In genomic region chr10:102919237-102919959, GRCh38 we compare ENCODE assay signal across 8 cellular contexts. TPM values are rescaled to one million over a fixed set of nuclear protein-coding genes. Genes with fewer than 3 reads are reported as not detected.
A peak's percentile ranks its signal among the peaks of the same experiment; 100 is the strongest.
DNase-seq lines count a peak whose midpoint lies in the region; ATAC-seq, FAIRE-seq and TF ChIP-seq lines count a peak whose summit lies in the region.

No MANE protein-coding gene starts in this region.

- SMC1A ChIA-PET in GM12878 (lab: Charles Lee; ENCODE audit: uncharacterized antibody, unreplicated experiment), result interaction anchor here (1.3 to 15.0 kb wide), 4 partner anchors 150 to 327 kb away, joined by 3 to 164 read pairs (median 29); partner anchors contain the start of gene RPEL1

- TF ChIP-seq POLR2A in GM12878 (IDR thresholded peaks at IDR 0.05; ENCODE audit: low read depth, low read length), result no peak; the same call in 1 of the 2 replicates

- no peak overlapping the region for H2AFZ ChIP-seq in Karpas-422 (ENCODE audit: low read length)
- H2AFZ ChIP-seq in GM12878 (ENCODE audit: control insufficient read depth, low read depth, low read length), result peak overlapping the region; percentile 99

- H3K4me1 ChIP-seq in CD4-positive, CD25-positive, alpha-beta regulatory T cell (ENCODE audit: control insufficient read depth, insufficient read depth, low read length, poor library complexity, severe bottlenecking), result peaks cover 53% of the 10 kb centered on the region
- H3K4me1 ChIP-seq in Karpas-422 (ENCODE audit: low read length) (peaks cover 39% of the 10 kb centered on the region), GM12878 (ENCODE audit: control insufficient read depth, insufficient read depth, low read length) (peaks cover 16% of the 10 kb centered on the region), kidney (ENCODE audit: control insufficient read depth in 1 of 2, insufficient read depth in 1 of 2, low read depth in 1 of 2, low read length in 2 of 2) (peaks cover 4 to 14% of the 10 kb centered on the region in 2 donors)

- POLR2A ChIA-PET in GM12878 (lab: Charles Lee), result no interaction called here

- RAD21 ChIA-PET in GM12878 (lab: Charles Lee; ENCODE audit: unreplicated experiment), result interaction anchor here (1.3 to 4.1 kb wide), 3 partner anchors 129 to 150 kb away, joined by 4 to 49 read pairs (median 30); no protein-coding TSS in a partner anchor

- H3K27ac ChIP-seq in CD4-positive, CD25-positive, alpha-beta regulatory T cell (ENCODE audit: insufficient read depth, low read length, poor library complexity, severe bottlenecking), result no peak overlapping the region
- H3K27ac ChIP-seq in Karpas-422 (ENCODE audit: low read length) (no peak overlapping the region), GM12878 (ENCODE audit: control insufficient read depth, insufficient read depth) (peak overlapping the region; percentile 72; the same call in 1 of the 2 replicates), kidney (ENCODE audit: low read depth in 2 of 2, low read length in 2 of 2) (no peak overlapping the region)

- in situ Hi-C loops in GM12878 (cut with MboI), result loop anchor here (5.0 kb wide), 2 partner anchors 148 to 323 kb away; no protein-coding TSS in a partner anchor

- H3K4me1 Mint-ChIP-seq in CD4-positive, CD25-positive, alpha-beta regulatory T cell, result peaks cover 21 to 78% (median 53%) of the 10 kb centered on the region in 4 donors
- peaks cover 62% of the 10 kb centered on the region for H3K4me1 Mint-ChIP-seq in stimulated activated memory B cell treated with anti-CD40 and anti-IgM and Interleukin-4, amounts not matched to agents 10 μg/mL and 1 μg/mL and 100 μg/mL, for 72 hours

- no peaks in the 10 kb centered on the region for H4K20me1 ChIP-seq in Karpas-422 (ENCODE audit: insufficient read depth, low read depth, low read length)
- no peaks in the 10 kb centered on the region for H4K20me1 ChIP-seq in GM12878 (ENCODE audit: control insufficient read depth, insufficient read depth)

- H3K27me3 Mint-ChIP-seq in CD4-positive, CD25-positive, alpha-beta regulatory T cell, result peaks cover 20% of the 10 kb centered on the region
- H3K27me3 Mint-ChIP-seq in stimulated activated memory B cell treated with anti-CD40 and anti-IgM and Interleukin-4, amounts not matched to agents 10 μg/mL and 1 μg/mL and 100 μg/mL, for 72 hours, result peaks cover 17% of the 10 kb centered on the region

- H3K4me3 ChIP-seq in CD4-positive, CD25-positive, alpha-beta regulatory T cell (ENCODE audit: low read depth, low read length), result peak overlapping the region; percentile 61
- H3K4me3 ChIP-seq in Karpas-422 (ENCODE audit: low read length) (peak overlapping the region; percentile 90), GM12878 (peak overlapping the region; percentile 92), kidney (ENCODE audit: low read length in 2 of 2) (peak overlapping the region; percentile 77 to 89)

- intact Hi-C loops in GM12878 (cut with micrococcal nuclease; ENCODE audit: unreplicated experiment) (loop anchor here (5.0 kb wide), 1 partner anchor 133 kb away; no protein-coding TSS in a partner anchor), kidney (cut with DNase I) (loop anchor here (5.0 to 10.0 kb wide), 2 partner anchors 148 to 325 kb away; partner anchors contain the start of gene RPEL1)

- no peaks in the 10 kb centered on the region for H3K79me2 ChIP-seq in Karpas-422 (ENCODE audit: low read length)
- H3K79me2 ChIP-seq in GM12878 (ENCODE audit: control insufficient read depth, insufficient read depth, low read length), result peaks cover 4% of the 10 kb centered on the region

- no peak for TF ChIP-seq EP300 in GM12878 (IDR thresholded peaks at IDR 0.05; ENCODE audit: borderline replicate concordance in 1 of 2, control insufficient read depth in 1 of 2, low read depth in 2 of 2, low read length in 2 of 2)

- peak overlapping the region in 2 of 3 donors; percentile 26 to 60 for H3K27ac Mint-ChIP-seq in CD4-positive, CD25-positive, alpha-beta regulatory T cell
- H3K27ac Mint-ChIP-seq in stimulated activated memory B cell treated with anti-CD40 and anti-IgM and Interleukin-4, amounts not matched to agents 10 μg/mL and 1 μg/mL and 100 μg/mL, for 72 hours, result peak overlapping the region; percentile 93

- TF ChIP-seq RAD21 in GM12878 (IDR thresholded peaks at IDR 0.05; ENCODE audit: insufficient read depth, low read depth, low read length), result no peak

- H3K9ac ChIP-seq in Karpas-422 (ENCODE audit: low read length) (peak overlapping the region; percentile 89), GM12878 (ENCODE audit: control insufficient read depth, insufficient read depth, low read length) (peak overlapping the region; percentile 77; the same call in 1 of the 2 replicates), kidney (ENCODE audit: low read length in 2 of 2) (peak overlapping the region; percentile 34 to 78)

- no peaks in the 10 kb centered on the region for H3K36me3 Mint-ChIP-seq in CD4-positive, CD25-positive, alpha-beta regulatory T cell
- no peaks in the 10 kb centered on the region for H3K36me3 Mint-ChIP-seq in stimulated activated memory B cell treated with anti-CD40 and anti-IgM and Interleukin-4, amounts not matched to agents 10 μg/mL and 1 μg/mL and 100 μg/mL, for 72 hours

- ATAC-seq in CD4-positive, CD25-positive, alpha-beta regulatory T cell (ENCODE audit: low read depth in 2 of 2), result no peak
- ATAC-seq in GM12878, result no peak
- ATAC-seq in stimulated activated memory B cell treated with anti-CD40 and anti-IgM and Interleukin-4, amounts not matched to agents 10 μg/mL and 1 μg/mL and 100 μg/mL, for 72 hours, result no peak
- no peak for ATAC-seq in HG02870 (IDR thresholded peaks at IDR 0.05; ENCODE audit: unreplicated experiment)
- ATAC-seq in HG02840 (IDR thresholded peaks at IDR 0.05; ENCODE audit: low FRiP score, unreplicated experiment), result no peak

- peak in 2 of 3 donors; percentile 24 to 29 for DNase-seq in CD4-positive, CD25-positive, alpha-beta regulatory T cell
- DNase-seq in Karpas-422, result no peak
- no peak for DNase-seq in GM12878 (ENCODE audit: low read depth, low spot score)
- DNase-seq in kidney, result peak; percentile 82
- DNase-seq in GDM1 (lab: John Stamatoyannopoulos, UW), result no peak

- WGBS in GM12878 (ENCODE audit: insufficient coverage, insufficient replicate concordance, low lambda C conversion rate, missing lambda C conversion rate), result 89% methylated on average over 43 of the region's 47 CpGs

- FAIRE-seq in GM12878 (lab: Jason Lieb, UNC) (no peak), kidney (lab: Jason Lieb, UNC) (no peak)

- no peaks in the 10 kb centered on the region for H3K36me3 ChIP-seq in CD4-positive, CD25-positive, alpha-beta regulatory T cell (ENCODE audit: control insufficient read depth, insufficient read depth, low read length)
- H3K36me3 ChIP-seq in Karpas-422 (ENCODE audit: insufficient read depth, low read length), result no peaks in the 10 kb centered on the region
- no peaks in the 10 kb centered on the region for H3K36me3 ChIP-seq in GM12878 (ENCODE audit: control insufficient read depth in 2 of 2, insufficient read depth in 2 of 2, low read length in 1 of 2)
- H3K36me3 ChIP-seq in kidney (ENCODE audit: control insufficient read depth in 1 of 2, insufficient read depth in 2 of 2, low read length in 2 of 2), result no peaks in the 10 kb centered on the region

- BruUV-seq in GM12878 (replicated peaks; lab: Mats Ljungman, UMichigan), result no TSS peak

- no peaks in the 10 kb centered on the region for H3K9me3 ChIP-seq in CD4-positive, CD25-positive, alpha-beta regulatory T cell (ENCODE audit: control insufficient read depth in 2 of 2, low read length in 2 of 2)
- no peaks in the 10 kb centered on the region for H3K9me3 ChIP-seq in Karpas-422 (ENCODE audit: low read length)
- no peaks in the 10 kb centered on the region for H3K9me3 ChIP-seq in GM12878 (replicated peaks; ENCODE audit: control insufficient read depth, insufficient read depth, low read length)
- H3K9me3 ChIP-seq in kidney (ENCODE audit: control insufficient read depth in 1 of 2, low read length in 2 of 2), result no peaks in the 10 kb centered on the region

- no peaks in the 10 kb centered on the region for H3K27me3 ChIP-seq in CD4-positive, CD25-positive, alpha-beta regulatory T cell (ENCODE audit: control insufficient read depth, insufficient read depth, low read length)
- H3K27me3 ChIP-seq in Karpas-422 (ENCODE audit: low read length), result no peaks in the 10 kb centered on the region
- no peaks in the 10 kb centered on the region; a peak in 1 of 4 replicates for H3K27me3 ChIP-seq in GM12878 (replicated peaks in 1 of 2; ENCODE audit: control insufficient read depth in 2 of 2, insufficient read depth in 2 of 2, low read length in 1 of 2)

- CTCF ChIA-PET in GM12878 (lab: Yijun Ruan, JAX), result interaction anchor here (1.0 to 4.2 kb wide), 3 partner anchors 149 to 325 kb away, joined by 3 to 27 read pairs (median 20); no protein-coding TSS in a partner anchor

- TF ChIP-seq CTCF in GM12878 (IDR thresholded peaks at IDR 0.05 in 2 of 3, conservative IDR thresholded peaks at IDR 0.05 in 1 of 3; ENCODE audit: control insufficient read depth in 2 of 3, extremely low read depth in 1 of 3, insufficient read depth in 1 of 3, low read depth in 3 of 3, low read length in 3 of 3), result no peak
- TF ChIP-seq CTCF in kidney (IDR thresholded peaks at IDR 0.05; ENCODE audit: borderline replicate concordance, extremely low read depth, insufficient read depth), result peak; percentile 2

- no peaks in the 10 kb centered on the region for H3K9me2 ChIP-seq in Karpas-422 (replicated peaks; ENCODE audit: insufficient read depth, low read length)

- H3K4me2 ChIP-seq in Karpas-422 (ENCODE audit: low read depth, low read length, poor library complexity, severe bottlenecking), result peak overlapping the region; percentile 87
- peak overlapping the region; percentile 99 for H3K4me2 ChIP-seq in GM12878 (ENCODE audit: control insufficient read depth, insufficient read depth)

- no peaks in the 10 kb centered on the region for H3K9me3 Mint-ChIP-seq in CD4-positive, CD25-positive, alpha-beta regulatory T cell
- H3K9me3 Mint-ChIP-seq in stimulated activated memory B cell treated with anti-CD40 and anti-IgM and Interleukin-4, amounts not matched to agents 10 μg/mL and 1 μg/mL and 100 μg/mL, for 72 hours, result no peaks in the 10 kb centered on the region

- peak overlapping the region; percentile 92 to 97 (median 94) for H3K4me3 Mint-ChIP-seq in CD4-positive, CD25-positive, alpha-beta regulatory T cell
- peak overlapping the region; percentile 93 for H3K4me3 Mint-ChIP-seq in stimulated activated memory B cell treated with anti-CD40 and anti-IgM and Interleukin-4, amounts not matched to agents 10 μg/mL and 1 μg/mL and 100 μg/mL, for 72 hours

RNA-seq across cellular contexts. Expression of gene CNNM2, which starts 1.3 kb away (rescaled TPM):
- total RNA-seq in CD4-positive, CD25-positive, alpha-beta regulatory T cell, result 13.3 TPM
- polyA plus RNA-seq in CD4-positive, CD25-positive, alpha-beta regulatory T cell, result 1 to 10 TPM; 3.5 to 6.9 (median 6.0) TPM
- 5.5 and 7.6 TPM in 2 replicates for total RNA-seq in Karpas-422 (2014; rRNA removed; shearing (Covaris generic); ENCODE audit: low replicate concordance)
- 53.4 and 62.4 TPM in 2 replicates for total RNA-seq in GM12878 (2013; cell fraction: nucleolus; rRNA removed)
- 4.3 and 7.1 TPM in 2 replicates for total RNA-seq in GM12878 (2014; rRNA removed)
- 2.2 and 2.3 TPM in 2 replicates for total RNA-seq in GM12878 (2014; rRNA removed; fragmentation: Illumina TruSeq; extraction: Trizol)
- total RNA-seq in GM12878 (2021), result 5.6 and 7.3 TPM in 2 replicates
- 2.2 TPM for polyA plus RNA-seq in GM12878 (2011; ENCODE audit: low read depth)
- polyA plus RNA-seq in GM12878 (2011; rRNA removed), result 1.7 and 3.4 TPM in 2 replicates
- polyA plus RNA-seq in GM12878 (2011; cell fraction: cytosol; rRNA removed), result 3.2 TPM in 2 replicates
- polyA plus RNA-seq in GM12878 (2011; cell fraction: nucleus; rRNA removed), result 6.3 and 6.7 TPM in 2 replicates
- 4.5 and 6.7 TPM in 2 replicates for polyA plus RNA-seq in GM12878 (2012)
- 2.6 and 3.4 TPM in 2 replicates for polyA plus RNA-seq in GM12878 (2014; fragmentation: Illumina TruSeq; extraction: Trizol)
- polyA plus RNA-seq in GM12878 (2014; fragmentation: Nextera tagmentation; extraction: Ambion mirVana), result under 1 TPM; 0.18 to 0.33 TPM
- 2.4 and 2.5 TPM in 2 replicates for polyA plus RNA-seq in GM12878 (2014; rRNA removed)
- 1 to 10 TPM; 2.0 to 3.6 TPM for polyA plus RNA-seq in GM12878 (2016; fragmentation: Nextera tagmentation; extraction: Ambion mirVana)
- 7.2 and 7.8 TPM in 2 replicates for polyA minus RNA-seq in GM12878 (2011; rRNA and poly(A)+ RNA removed)
- polyA minus RNA-seq in GM12878 (2011; cell fraction: cytosol; rRNA and poly(A)+ RNA removed), result 2.4 and 3.6 TPM in 2 replicates
- polyA minus RNA-seq in GM12878 (2011; cell fraction: nucleus; rRNA and poly(A)+ RNA removed), result 4.8 and 8.5 TPM in 2 replicates
- 10.9 TPM for total RNA-seq in kidney
- 11.8 TPM for polyA plus RNA-seq in kidney (ENCODE audit: insufficient read depth, low read depth, low replicate concordance)

RNA-seq across cellular contexts. Expression of gene AS3MT, which starts 50.1 kb away (rescaled TPM):
- 0.37 TPM for total RNA-seq in CD4-positive, CD25-positive, alpha-beta regulatory T cell
- not detected for polyA plus RNA-seq in CD4-positive, CD25-positive, alpha-beta regulatory T cell
- total RNA-seq in Karpas-422 (2014; rRNA removed; shearing (Covaris generic); ENCODE audit: low replicate concordance), result not detected in 2 replicates
- 3.8 and 4.2 TPM in 2 replicates for total RNA-seq in GM12878 (2013; cell fraction: nucleolus; rRNA removed)
- 0.11 and 0.38 TPM in 2 replicates for total RNA-seq in GM12878 (2014; rRNA removed)
- 0.78 and 1.0 TPM in 2 replicates for total RNA-seq in GM12878 (2014; rRNA removed; fragmentation: Illumina TruSeq; extraction: Trizol)
- total RNA-seq in GM12878 (2021), result not detected in 2 replicates
- polyA plus RNA-seq in GM12878 (2011; ENCODE audit: low read depth), result 0.56 TPM
- 0.45 and 0.72 TPM in 2 replicates for polyA plus RNA-seq in GM12878 (2011; rRNA removed)
- polyA plus RNA-seq in GM12878 (2011; cell fraction: cytosol; rRNA removed), result 0.07 TPM in 1 of 2 replicates, not detected in the other
- polyA plus RNA-seq in GM12878 (2011; cell fraction: nucleus; rRNA removed), result 1.2 TPM in 1 of 2 replicates, not detected in the other
- polyA plus RNA-seq in GM12878 (2012), result 0.84 and 1.1 TPM in 2 replicates
- polyA plus RNA-seq in GM12878 (2014; fragmentation: Illumina TruSeq; extraction: Trizol), result 0.67 and 0.79 TPM in 2 replicates
- under 1 TPM; 0.14 to 0.33 TPM for polyA plus RNA-seq in GM12878 (2014; fragmentation: Nextera tagmentation; extraction: Ambion mirVana)
- 0.48 and 0.64 TPM in 2 replicates for polyA plus RNA-seq in GM12878 (2014; rRNA removed)
- polyA plus RNA-seq in GM12878 (2016; fragmentation: Nextera tagmentation; extraction: Ambion mirVana), result under 1 TPM in 1 of 2 experiments, not detected in 1; 0.21 TPM
- 0.44 TPM in 1 of 2 replicates, not detected in the other for polyA minus RNA-seq in GM12878 (2011; rRNA and poly(A)+ RNA removed)
- polyA minus RNA-seq in GM12878 (2011; cell fraction: cytosol; rRNA and poly(A)+ RNA removed), result not detected in 2 replicates
- polyA minus RNA-seq in GM12878 (2011; cell fraction: nucleus; rRNA and poly(A)+ RNA removed), result 0.24 TPM in 1 of 2 replicates, not detected in the other
- total RNA-seq in kidney, result 2.0 TPM
- 36.7 TPM for polyA plus RNA-seq in kidney (ENCODE audit: insufficient read depth, low read depth, low replicate concordance)

Comparison
In these comparisons a context has a peak if more than half of its experiments do, and no peak if none do; other contexts are left out.
1. DNase-seq: peak in CD4-positive, CD25-positive, alpha-beta regulatory T cell (2 of 3) and kidney (single experiment); none in Karpas-422 (single experiment), GM12878 (single experiment) and GDM1 (single experiment).
2. Peak in every context shown above with its lines, with median percentiles within 50 percentile points of each other: H3K4me3 ChIP-seq and H3K9ac ChIP-seq.